8 cellular contexts compared by ENCODE assay signal in genomic region chr6:132354517-132355167, GRCh38.
A peak's percentile ranks its signal among the peaks of the same experiment; 100 is the strongest.
DNase-seq lines count a peak whose midpoint lies in the region; ATAC-seq lines count a peak whose summit lies in the region.

No MANE protein-coding gene starts in this region.

- no peaks in the 10 kb centered on the region for H3K27me3 ChIP-seq in BLaER1 treated with 17β-estradiol and CSF1 and Interleukin-3, amounts not matched to agents 10 nM and 100 nM

- H3K4me2 ChIP-seq in BLaER1 treated with 17β-estradiol and CSF1 and Interleukin-3, amounts not matched to agents 10 nM and 100 nM, result peak overlapping the region; percentile 54 to 71 (median 65)

- no peaks in the 10 kb centered on the region for H4K20me1 ChIP-seq in BLaER1 treated with 17β-estradiol and CSF1 and Interleukin-3, amounts not matched to agents 10 nM and 100 nM

- H3K9ac ChIP-seq in BLaER1 treated with 17β-estradiol and CSF1 and Interleukin-3, amounts not matched to agents 10 nM and 100 nM, result no peak overlapping the region

- H3K4me3 ChIP-seq in BLaER1 treated with 17β-estradiol and CSF1 and Interleukin-3, amounts not matched to agents 10 nM and 100 nM, result peak overlapping the region in 4 of 10 experiments; percentile 6 to 32 (median 20); a peak in 4 of 20 replicates

- H3K36me3 ChIP-seq in BLaER1 treated with 17β-estradiol and CSF1 and Interleukin-3, amounts not matched to agents 10 nM and 100 nM, result no peaks in the 10 kb centered on the region

- H3K27ac ChIP-seq in BLaER1 treated with 17β-estradiol and CSF1 and Interleukin-3, amounts not matched to agents 10 nM and 100 nM, result peak overlapping the region in 9 of 11 experiments; percentile 5 to 60 (median 48); a peak in 16 of 22 replicates

- H3K4me1 ChIP-seq in BLaER1 treated with 17β-estradiol and CSF1 and Interleukin-3, amounts not matched to agents 10 nM and 100 nM, result peaks cover 14 to 43% (median 22%) of the 10 kb centered on the region in 10 experiments

- ATAC-seq in HG02623 (IDR thresholded peaks at IDR 0.05; ENCODE audit: unreplicated experiment) (peak; percentile 41), HG03469 (IDR thresholded peaks at IDR 0.05; ENCODE audit: unreplicated experiment) (no peak), GM21825 (IDR thresholded peaks at IDR 0.05; ENCODE audit: unreplicated experiment) (no peak)

- H3K9me3 ChIP-seq in BLaER1 treated with 17β-estradiol and CSF1 and Interleukin-3, amounts not matched to agents 10 nM and 100 nM (replicated peaks in 1 of 11), result peaks cover 9 to 33% (median 23%) of the 10 kb centered on the region in 11 experiments

- DNase-seq in activated CD4-positive, CD25-positive, alpha-beta regulatory T cell (lab: John Stamatoyannopoulos, UW), result peak in 3 of 4 experiments; percentile 2 to 11 (median 4)
- DNase-seq in germinal center (ENCODE audit: low spot score), result peak; percentile 40
- no peak for DNase-seq in hepatic stellate cell (ENCODE audit: low spot score)
- no peak for DNase-seq in amniotic stem cell (lab: John Stamatoyannopoulos, UW)

Comparison
In these comparisons a context has a peak if more than half of its experiments do, and no peak if none do; other contexts are left out.
1. DNase-seq: peak in activated CD4-positive, CD25-positive, alpha-beta regulatory T cell (3 of 4) and germinal center (single experiment); none in hepatic stellate cell (single experiment) and amniotic stem cell (single experiment).